Comparison of ENCODE assay signal across 18 cellular contexts in the genomic region with DNA sequence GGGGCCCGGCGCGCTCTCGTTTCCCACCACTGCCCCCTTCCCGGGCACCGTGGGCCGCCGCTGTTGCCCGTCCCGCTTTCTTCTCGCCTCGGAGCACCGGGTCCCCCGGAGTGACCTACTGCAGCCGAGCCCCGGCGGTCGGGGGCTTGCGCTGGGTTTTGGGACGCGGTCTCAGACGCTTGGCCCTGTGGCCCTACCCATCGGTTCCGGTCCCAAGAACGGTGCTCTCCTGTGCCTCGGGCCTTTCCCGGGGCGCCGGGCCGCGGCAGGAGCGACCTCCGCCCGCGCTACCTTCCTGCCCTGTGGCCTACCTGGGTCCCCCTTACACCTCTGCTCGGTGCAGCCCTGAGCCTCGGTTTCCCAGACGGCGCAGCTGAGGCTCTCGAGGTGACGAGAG. TPM values are rescaled to one million over a fixed set of nuclear protein-coding genes. Genes with fewer than 3 reads are reported as not detected.
"Had no signal": no experiment of that assay in that cellular context is flagged by ENCODE, and none has a peak within 500 bp of the region (broad histone marks: within the 10 kb centered on the region; RNA-seq: fewer than 3 reads in every experiment).

No MANE protein-coding gene starts in this region.

- H2AFZ ChIP-seq: parathyroid adenoma had no signal

- H3K4me1 ChIP-seq: gastrocnemius medialis, parathyroid adenoma had no signal

- H3K9ac ChIP-seq: parathyroid adenoma had no signal

- DNase-seq: activated CD4-positive, alpha-beta T cell treated with anti-CD3 and anti-CD28 coated beads for 48 hours; activated naive CD4-positive, alpha-beta T cell treated with anti-CD3 and anti-CD28 coated beads, Interleukin-2, amount 10 ng/mL, durations not matched to agents 7 days and 5 days; activated T-cell treated with anti-CD3 and anti-CD28 coated beads for 4 hours; body of pancreas; effector memory CD4-positive, alpha-beta T cell; gastrocnemius medialis; islet precursor cell; left lung; mesenchymal stem cell; stimulated activated CD4-positive, alpha-beta T cell treated with anti-CD3 and anti-CD28 coated beads, Interleukin-4, amount 100 ng/mL, for 4 hours; stomach; T1000; uterus had no signal

- H3K4me3 ChIP-seq: body of pancreas, gastrocnemius medialis, left lung, stomach, thoracic aorta, uterus had no signal

- H3K36me3 ChIP-seq: gastrocnemius medialis, left lung, stomach, thoracic aorta, uterus had no signal

- H3K27ac ChIP-seq: body of pancreas, epithelial cell of prostate, gastrocnemius medialis, left lung, parathyroid adenoma, stomach, thoracic aorta, uterus had no signal

- ATAC-seq: activated T-helper 17 cell treated with anti-CD3 and anti-CD28 coated beads, Interleukin-2, amount 50 U/mL, for 72 hours; body of pancreas; gastrocnemius medialis; left lung had no signal

- H3K9me3 ChIP-seq: body of pancreas, gastrocnemius medialis, left lung, stomach, thoracic aorta, uterus had no signal

RNA-seq across cellular contexts. Expression of gene HMX1, which starts 21.6 kb away (rescaled TPM):
- polyA plus RNA-seq: adipose tissue, stomach had no signal
